15 cellular contexts compared by ENCODE assay signal in the genomic region with DNA sequence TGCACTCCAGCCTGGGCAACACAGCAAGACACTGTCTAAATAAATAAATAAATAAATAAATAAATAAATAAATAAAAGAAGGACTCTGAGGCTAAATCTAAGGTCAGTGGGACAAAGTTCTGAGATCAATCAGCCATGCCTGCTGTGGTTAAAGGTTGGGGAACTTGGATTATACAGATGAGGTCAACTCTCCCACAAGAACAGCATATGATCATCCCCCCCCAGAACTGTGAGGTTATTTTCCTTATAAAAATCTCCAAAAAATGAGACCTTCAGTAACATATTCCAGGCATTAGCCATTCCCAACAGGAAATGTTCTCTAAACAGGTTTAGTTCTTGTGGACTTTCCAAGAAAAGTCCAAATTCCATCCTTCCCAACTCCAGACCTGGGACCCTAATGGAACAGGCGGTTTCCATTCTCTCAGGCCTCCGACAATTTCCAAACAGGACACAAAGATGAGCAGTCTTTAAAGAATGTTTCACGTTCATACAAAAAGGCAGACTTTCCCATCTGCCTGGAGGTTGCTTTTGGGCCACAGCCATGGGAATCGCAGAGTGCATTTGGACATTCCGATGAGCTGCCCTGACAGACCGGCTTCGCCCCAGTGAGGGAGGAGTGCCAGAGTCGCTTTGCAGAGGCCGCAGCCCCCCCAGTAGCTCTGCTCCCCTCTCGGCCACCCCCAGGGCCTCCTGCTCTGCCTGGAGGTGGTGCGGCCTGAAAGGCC.
DNase-seq lines count a peak whose midpoint lies in the region; ATAC-seq and TF ChIP-seq lines count a peak whose summit lies in the region.
"Had no signal": no experiment of that assay in that cellular context is flagged by ENCODE, and none has a peak within 500 bp of the region (broad histone marks: within the 10 kb centered on the region; RNA-seq: fewer than 3 reads in every experiment).

No MANE protein-coding gene starts in this region.

- DNase-seq in HCEC 1CT = peak; percentile 89
- DNase-seq in colonic mucosa = no peak
- DNase-seq in hepatocyte (ENCODE audit: low spot score) = no peak
- DNase-seq in RKO (ENCODE audit: low spot score) = no peak
- no peak for DNase-seq in SHP77 treated with DMSO at 0.1 percent for 48 hours (lab: John Stamatoyannopoulos, UW)
- DNase-seq in endothelial cell (ENCODE audit: low spot score) = no peak
- DNase-seq: activated CD8-positive, alpha-beta memory T cell treated with anti-CD3 and anti-CD28 coated beads, Interleukin-2, amount 50 U/mL, for 4 hours; CD4-positive, alpha-beta T cell; foreskin melanocyte; kidney glomerular epithelial cell; NCI-H748 treated with DMSO at 0.1 percent for 48 hours; SIG-M5 had no signal

- H2AFZ ChIP-seq in hepatocyte = no peak overlapping the region

- H3K4me1 Mint-ChIP-seq in endothelial cell (ENCODE audit: unreplicated experiment) = no peaks in the 10 kb centered on the region
- H3K4me1 Mint-ChIP-seq: neural crest cell had no signal

- no peaks in the 10 kb centered on the region for H3K9me2 ChIP-seq in hepatocyte (replicated peaks; ENCODE audit: insufficient read depth)

- no peak overlapping the region for H3K9ac ChIP-seq in colonic mucosa (ENCODE audit: low read depth in 2 of 2, low read length in 2 of 2)
- H3K9ac ChIP-seq in stomach smooth muscle (ENCODE audit: low read length in 2 of 2) = no peak overlapping the region

- H3K36me3 Mint-ChIP-seq in endothelial cell (ENCODE audit: low read depth, unreplicated experiment) = no peaks in the 10 kb centered on the region

- no peak for ATAC-seq in HG02642 (IDR thresholded peaks at IDR 0.05; ENCODE audit: poor library complexity, unreplicated experiment)

- no peaks in the 10 kb centered on the region for H3K27me3 ChIP-seq in colonic mucosa
- peaks cover 7% of the 10 kb centered on the region for H3K27me3 ChIP-seq in hepatocyte
- H3K27me3 ChIP-seq in stomach smooth muscle (ENCODE audit: control insufficient read depth in 1 of 2, insufficient read depth in 2 of 2, low read length in 2 of 2) = no peaks in the 10 kb centered on the region

- H3K27ac Mint-ChIP-seq in endothelial cell (ENCODE audit: unreplicated experiment) = no peak overlapping the region
- H3K27ac Mint-ChIP-seq: CD4-positive, alpha-beta T cell had no signal

- H3K27ac ChIP-seq in colonic mucosa = peak overlapping the region; percentile 32
- peak overlapping the region; percentile 63 for H3K27ac ChIP-seq in hepatocyte
- H3K27ac ChIP-seq in stomach smooth muscle (ENCODE audit: low read length) = peak overlapping the region; percentile 11

- TF ChIP-seq CTCF in colonic mucosa (IDR thresholded peaks at IDR 0.05) (no peak), hepatocyte (IDR thresholded peaks at IDR 0.05; ENCODE audit: poor library complexity) (no peak), endothelial cell (IDR thresholded peaks at IDR 0.05; ENCODE audit: unreplicated experiment) (no peak)

- H4K20me1 ChIP-seq in hepatocyte (ENCODE audit: insufficient read depth, poor library complexity, severe bottlenecking) = no peaks in the 10 kb centered on the region

- H3K36me3 ChIP-seq in colonic mucosa (no peaks in the 10 kb centered on the region), hepatocyte (replicated peaks; ENCODE audit: insufficient read depth, low read depth) (no peaks in the 10 kb centered on the region), stomach smooth muscle (ENCODE audit: control insufficient read depth in 2 of 2, insufficient read depth in 2 of 2, low read length in 2 of 2) (no peaks in the 10 kb centered on the region)

- H3K4me3 Mint-ChIP-seq in endothelial cell (ENCODE audit: unreplicated experiment) = no peak overlapping the region
- H3K4me3 Mint-ChIP-seq: CD4-positive, alpha-beta T cell; neural crest cell had no signal

- intact Hi-C loops in colonic mucosa (cut with DNase I) = no loop called here

- H3K4me3 ChIP-seq in colonic mucosa = no peak overlapping the region
- no peak overlapping the region for H3K4me3 ChIP-seq in hepatocyte
- no peak overlapping the region for H3K4me3 ChIP-seq in stomach smooth muscle (ENCODE audit: low read length in 2 of 2)

- H3K27me3 Mint-ChIP-seq in endothelial cell (ENCODE audit: unreplicated experiment) = peaks cover 2% of the 10 kb centered on the region

- no peak overlapping the region for H3K4me2 ChIP-seq in hepatocyte

- WGBS in hepatocyte (ENCODE audit: low lambda C conversion rate, missing lambda C conversion rate) = 73% methylated on average over 11 of the region's 11 CpGs

- no peaks in the 10 kb centered on the region for H3K79me2 ChIP-seq in hepatocyte

- H3K9me3 ChIP-seq in colonic mucosa (no peaks in the 10 kb centered on the region), hepatocyte (ENCODE audit: low read depth) (no peaks in the 10 kb centered on the region), stomach smooth muscle (ENCODE audit: control insufficient read depth in 2 of 2, low read length in 2 of 2) (peaks cover 3% of the 10 kb centered on the region in 2 donors)

- H3K9me3 Mint-ChIP-seq in endothelial cell (ENCODE audit: unreplicated experiment) = no peaks in the 10 kb centered on the region
- H3K9me3 Mint-ChIP-seq: CD4-positive, alpha-beta T cell; neural crest cell had no signal

- H3K4me1 ChIP-seq in colonic mucosa (no peaks in the 10 kb centered on the region), hepatocyte (ENCODE audit: insufficient read depth) (no peaks in the 10 kb centered on the region), stomach smooth muscle (ENCODE audit: control insufficient read depth, insufficient read depth, low read length) (peaks cover 3% of the 10 kb centered on the region)

Comparison
In these comparisons a context has a peak if more than half of its experiments do, and no peak if none do; other contexts are left out.
1. H3K27ac ChIP-seq: peak in every context shown above with its lines; median percentile 63 in hepatocyte; 32 in colonic mucosa; 11 in stomach smooth muscle.